In genomic region chr2:3421541-3421940, GRCh38 we compare ENCODE assay signal across 20 cellular contexts. TPM values are rescaled to one million over a fixed set of nuclear protein-coding genes. Genes with fewer than 3 reads are reported as not detected.
A peak's percentile ranks its signal among the peaks of the same experiment; 100 is the strongest.
DNase-seq lines count a peak whose midpoint lies in the region; ATAC-seq and TF ChIP-seq lines count a peak whose summit lies in the region.
"Had no signal": no experiment of that assay in that cellular context is flagged by ENCODE, and none has a peak within 500 bp of the region (broad histone marks: within the 10 kb centered on the region; RNA-seq: fewer than 3 reads in every experiment).

No MANE protein-coding gene starts in this region.

- no peak overlapping the region for H3K4me3 ChIP-seq in BLaER1 treated with 17β-estradiol and CSF1 and Interleukin-3, amounts not matched to agents 10 nM and 100 nM
- no peak overlapping the region for H3K4me3 ChIP-seq in body of pancreas
- H3K4me3 ChIP-seq: GM23338, K562 had no signal

- in situ Hi-C loops in GM13977 (cut with MboI; ENCODE audit: low pct_unique_long_range_greater_than_20kb, low sequenced_read_pairs, unreplicated experiment), result no loop called here

- H3K27me3 Mint-ChIP-seq in nephron progenitor cell (ENCODE audit: low read depth, poor library complexity), result peaks cover 3% of the 10 kb centered on the region

- peak overlapping the region in 8 of 11 experiments; percentile 16 to 93 (median 75); a peak in 16 of 22 replicates for H3K4me2 ChIP-seq in BLaER1 treated with 17β-estradiol and CSF1 and Interleukin-3, amounts not matched to agents 10 nM and 100 nM
- H3K4me2 ChIP-seq: GM23338 had no signal

- peaks cover 51% of the 10 kb centered on the region for H3K36me3 Mint-ChIP-seq in nephron progenitor cell (ENCODE audit: low read depth)

- no peak for TF ChIP-seq POLR2A in body of pancreas (IDR thresholded peaks at IDR 0.05)

- H4K20me1 ChIP-seq in BLaER1 treated with 17β-estradiol and CSF1 and Interleukin-3, amounts not matched to agents 10 nM and 100 nM, result peaks cover 0 to 48% (median 17%) of the 10 kb centered on the region in 11 experiments; a peak in 13 of 22 replicates

- H3K9me3 ChIP-seq in BLaER1 treated with 17β-estradiol and CSF1 and Interleukin-3, amounts not matched to agents 10 nM and 100 nM (replicated peaks in 1 of 11), result peaks cover 0 to 12% (median 0%) of the 10 kb centered on the region in 11 experiments; a peak in 3 of 22 replicates
- no peaks in the 10 kb centered on the region for H3K9me3 ChIP-seq in body of pancreas

- 0 out of 22 replicates have a peak overlapping the region, but pooled peaks of 1 of the 11 experiments have one; percentile 46 for H3K9ac ChIP-seq in BLaER1 treated with 17β-estradiol and CSF1 and Interleukin-3, amounts not matched to agents 10 nM and 100 nM

- intact Hi-C loops in body of pancreas (cut with DNase I), result loop anchor here (10.0 kb wide), 1 partner anchor 233 kb away; the partner anchor contains the start of gene ALLC

- TF ChIP-seq CTCF in body of pancreas (IDR thresholded peaks at IDR 0.05) (no peak), nephron progenitor cell (IDR thresholded peaks at IDR 0.05) (no peak), GM13977 (IDR thresholded peaks at IDR 0.05; ENCODE audit: extremely low read depth, insufficient read depth, missing control alignments) (no peak)

- peaks cover 37% of the 10 kb centered on the region for H3K4me1 Mint-ChIP-seq in nephron progenitor cell

- no peak overlapping the region for H3K4me3 Mint-ChIP-seq in nephron progenitor cell
- H3K4me3 Mint-ChIP-seq: CD8-positive, alpha-beta T cell; GM23338; HFFc6 had no signal

- H3K27ac Mint-ChIP-seq in nephron progenitor cell, result peak overlapping the region; percentile 25
- H3K27ac Mint-ChIP-seq: CD8-positive, alpha-beta T cell; GM23338; HFFc6 had no signal

- H3K36me3 ChIP-seq in BLaER1 treated with 17β-estradiol and CSF1 and Interleukin-3, amounts not matched to agents 10 nM and 100 nM, result peaks cover 31 to 89% (median 63%) of the 10 kb centered on the region in 11 experiments
- H3K36me3 ChIP-seq in body of pancreas (replicated peaks in 1 of 2; ENCODE audit: insufficient read depth in 1 of 2, low read depth in 2 of 2), result peaks cover 9 to 14% of the 10 kb centered on the region in 2 donors

- H3K4me1 ChIP-seq in BLaER1 treated with 17β-estradiol and CSF1 and Interleukin-3, amounts not matched to agents 10 nM and 100 nM, result peaks cover 0 to 71% (median 54%) of the 10 kb centered on the region in 10 experiments; a peak in 18 of 20 replicates
- no peaks in the 10 kb centered on the region for H3K4me1 ChIP-seq in body of pancreas

- peak in 3 of 4 donors; percentile 31 to 48 (median 46) for DNase-seq in body of pancreas
- DNase-seq in nephron progenitor cell, result no peak
- DNase-seq in retina, result peak; percentile 67
- no peak for DNase-seq in GM13977 (ENCODE audit: low spot score)
- no peak for DNase-seq in stimulated activated CD4-positive, alpha-beta T cell treated with anti-CD3 and anti-CD28 coated beads, Interleukin-4, amount 100 ng/mL, for 24 hours
- DNase-seq in AG08395 (ENCODE audit: low spot score), result no peak
- DNase-seq: ACHN; AML-193; Calu3; CD8-positive, alpha-beta T cell; DMS79 treated with DMSO at 0.1 percent for 48 hours; GF-D8; H7; HFFc6 had no signal

- no peaks in the 10 kb centered on the region for H3K27me3 ChIP-seq in BLaER1 treated with 17β-estradiol and CSF1 and Interleukin-3, amounts not matched to agents 10 nM and 100 nM
- H3K27me3 ChIP-seq in body of pancreas, result no peaks in the 10 kb centered on the region

- WGBS in body of pancreas, 2 donors, result 88 to 89% methylated on average over 17 of the region's 17 CpGs

- H3K27ac ChIP-seq in BLaER1 treated with 17β-estradiol and CSF1 and Interleukin-3, amounts not matched to agents 10 nM and 100 nM, result peak overlapping the region in 2 of 11 experiments; percentile 17 to 62; a peak in 2 of 22 replicates
- no peak overlapping the region for H3K27ac ChIP-seq in body of pancreas
- H3K27ac ChIP-seq: HL-60 had no signal

- no peak for ATAC-seq in body of pancreas
- no peak for ATAC-seq in GM21390 (IDR thresholded peaks at IDR 0.05; ENCODE audit: unreplicated experiment)
- ATAC-seq: CD8-positive, alpha-beta T cell; GM23338; HCT116; K562 had no signal

- H3K9me3 Mint-ChIP-seq in nephron progenitor cell, result no peaks in the 10 kb centered on the region
- H3K9me3 Mint-ChIP-seq: CD8-positive, alpha-beta T cell; GM23338; HFFc6 had no signal

RNA-seq across cellular contexts. Expression of gene TRAPPC12, which starts 42.0 kb away (rescaled TPM):
- total RNA-seq in body of pancreas, result 100 to 1,000 TPM in 1 of 2 donors, 10 to 100 TPM in 1; 43.1 to 134 TPM

RNA-seq across cellular contexts. Expression of gene EIPR1, which starts 43.9 kb away (rescaled TPM):
- total RNA-seq in body of pancreas, result 10 to 100 TPM; 13.5 TPM

Comparison
In these comparisons a context has a peak if more than half of its experiments do, and no peak if none do; other contexts are left out.
1. DNase-seq: peak in body of pancreas (3 of 4) and retina (single experiment); none in nephron progenitor cell (single experiment), GM13977 (single experiment), stimulated activated CD4-positive, alpha-beta T cell treated with anti-CD3 and anti-CD28 coated beads, Interleukin-4, amount 100 ng/mL, for 24 hours (single experiment) and AG08395 (single experiment).